ENCODE assay signal across 17 cellular contexts in genomic region chr9:25600501-25600900, GRCh38.
"Had no signal": no experiment of that assay in that cellular context is flagged by ENCODE, and none has a peak within 500 bp of the region (broad histone marks: within the 10 kb centered on the region; RNA-seq: fewer than 3 reads in every experiment).

No MANE protein-coding gene starts in this region.

- DNase-seq: dermis blood vessel endothelial cell; dorsolateral prefrontal cortex; effector CD4-positive, alpha-beta T cell; effector memory CD4-positive, alpha-beta T cell; foreskin keratinocyte; heart left ventricle; left cardiac atrium; left lung; left ventricle myocardium superior; lower lobe of right lung; mesenchymal stem cell; mucosa of descending colon; naive B cell had no signal

- H3K4me3 ChIP-seq: coronary artery, dorsolateral prefrontal cortex, esophagus muscularis mucosa, gastroesophageal sphincter, heart left ventricle, hepatocyte, left lung, lower lobe of right lung, mucosa of descending colon had no signal

- H3K27ac ChIP-seq: coronary artery, dorsolateral prefrontal cortex, esophagus muscularis mucosa, foreskin keratinocyte, gastroesophageal sphincter, heart left ventricle, hepatocyte, left lung, lower lobe of right lung had no signal

- H3K36me3 ChIP-seq: esophagus muscularis mucosa, gastroesophageal sphincter, heart left ventricle, left lung, lower lobe of right lung had no signal

- ATAC-seq: foreskin keratinocyte, gastroesophageal sphincter, heart left ventricle, left cardiac atrium, left lung, left ventricle myocardium superior, lower lobe of right lung, mucosa of descending colon had no signal

- H3K4me2 ChIP-seq: hepatocyte had no signal

- H3K79me2 ChIP-seq: hepatocyte had no signal

- H2AFZ ChIP-seq: hepatocyte had no signal

- H3K27me3 ChIP-seq: dorsolateral prefrontal cortex, esophagus muscularis mucosa, gastroesophageal sphincter, heart left ventricle, hepatocyte, left lung had no signal

- H3K4me1 ChIP-seq: esophagus muscularis mucosa, foreskin keratinocyte, gastroesophageal sphincter, heart left ventricle, left lung, lower lobe of right lung had no signal

- H3K9me3 ChIP-seq: mucosa of descending colon had no signal
